In genomic region chr5:119136666-119137318, GRCh38 we compare ENCODE assay signal across 1 cellular context.
TF ChIP-seq lines count a peak whose summit lies in the region.

No MANE protein-coding gene starts in this region.

TF ChIP-seq in K562, 482 proteins besides CTCF, POLR2A, EP300 and RAD21 (continued from another document):
- peak; percentile 19 for TF ChIP-seq ZNF280A (IDR thresholded peaks at IDR 0.05; ENCODE audit: low read depth, partially characterized antibody)
- peak in 1 of 2 experiments; percentile 73; a peak in 1 of 3 replicates for TF ChIP-seq CBX3 (IDR thresholded peaks at IDR 0.05; ENCODE audit: borderline replicate concordance in 1 of 2, low read length in 2 of 2)
- TF ChIP-seq ZBTB26 (CRISPR knock-in tag; IDR thresholded peaks at IDR 0.05) = no peak
TF ChIP-seq in K562: peak in this region for 4.
